8 cellular contexts compared by ENCODE assay signal in genomic region chr5:7897014-7897600, GRCh38. TPM values are rescaled to one million over a fixed set of nuclear protein-coding genes. Genes with fewer than 3 reads are reported as not detected.
DNase-seq lines count a peak whose midpoint lies in the region; ATAC-seq and TF ChIP-seq lines count a peak whose summit lies in the region.

No MANE protein-coding gene starts in this region.

- no peak overlapping the region for H3K27ac ChIP-seq in effector memory CD4-positive, alpha-beta T cell (ENCODE audit: insufficient read depth, low read length, poor library complexity, severe bottlenecking)

- CTCF ChIA-PET in BJ (lab: Yijun Ruan, JAX), result interaction anchor here (0.8 to 1.6 kb wide), 5 partner anchors 9 to 28 kb away, joined by 3 to 6 read pairs (median 3); partner anchors contain the start of genes FASTKD3 and MTRR

- no peaks in the 10 kb centered on the region for H3K9me3 ChIP-seq in effector memory CD4-positive, alpha-beta T cell (ENCODE audit: control insufficient read depth, low read length)

- no peak overlapping the region for H3K4me3 ChIP-seq in BJ (ENCODE audit: low read depth, low read length)
- no peak overlapping the region for H3K4me3 ChIP-seq in effector memory CD4-positive, alpha-beta T cell (ENCODE audit: insufficient read depth, low read depth, low read length, poor library complexity, severe bottlenecking)

- no peaks in the 10 kb centered on the region for H3K4me1 ChIP-seq in effector memory CD4-positive, alpha-beta T cell (ENCODE audit: control insufficient read depth, insufficient read depth, low read length, poor library complexity, severe bottlenecking)

- H3K36me3 ChIP-seq in BJ (ENCODE audit: control insufficient read depth, insufficient read depth, low read length), result peaks cover 13% of the 10 kb centered on the region
- peaks cover 92% of the 10 kb centered on the region for H3K36me3 ChIP-seq in effector memory CD4-positive, alpha-beta T cell (ENCODE audit: control insufficient read depth, insufficient read depth, low read length)

- peaks cover 10% of the 10 kb centered on the region for H3K4me1 Mint-ChIP-seq in activated naive CD8-positive, alpha-beta T cell treated with anti-CD3 and anti-CD28 coated beads for 36 hours
- H3K4me1 Mint-ChIP-seq in mesothelial cell of epicardium, result no peaks in the 10 kb centered on the region

- H3K36me3 Mint-ChIP-seq in activated naive CD8-positive, alpha-beta T cell treated with anti-CD3 and anti-CD28 coated beads for 36 hours, result peaks cover 61% of the 10 kb centered on the region
- peaks cover 59% of the 10 kb centered on the region for H3K36me3 Mint-ChIP-seq in mesothelial cell of epicardium

- TF ChIP-seq CTCF in BJ (IDR thresholded peaks at IDR 0.05; ENCODE audit: insufficient read depth, low read depth, low read length), result peak; percentile 40; the same call in 1 of the 2 replicates
- TF ChIP-seq CTCF in mesothelial cell of epicardium (IDR thresholded peaks at IDR 0.05; ENCODE audit: unreplicated experiment), result peak; percentile 20

- DNase-seq in BJ (ENCODE audit: low read depth) (no peak), NCI-H2171 (lab: John Stamatoyannopoulos, UW) (peak; percentile 23), mesothelial cell of epicardium (ENCODE audit: low spot score in 2 of 2, unreplicated experiment in 2 of 2) (no peak), dedifferentiated amniotic fluid mesenchymal stem cell (ENCODE audit: extremely low spot score) (no peak)
- peak; percentile 10 for DNase-seq in activated naive CD8-positive, alpha-beta T cell treated with anti-CD3 and anti-CD28 coated beads for 36 hours
- DNase-seq in effector memory CD4-positive, alpha-beta T cell, result no peak

- H3K27me3 Mint-ChIP-seq in activated naive CD8-positive, alpha-beta T cell treated with anti-CD3 and anti-CD28 coated beads for 36 hours, result no peaks in the 10 kb centered on the region
- no peaks in the 10 kb centered on the region for H3K27me3 Mint-ChIP-seq in mesothelial cell of epicardium (ENCODE audit: low read depth)

- no peak overlapping the region for H3K4me3 Mint-ChIP-seq in activated naive CD8-positive, alpha-beta T cell treated with anti-CD3 and anti-CD28 coated beads for 36 hours
- no peak overlapping the region for H3K4me3 Mint-ChIP-seq in mesothelial cell of epicardium

- H3K9me3 Mint-ChIP-seq in activated naive CD8-positive, alpha-beta T cell treated with anti-CD3 and anti-CD28 coated beads for 36 hours, result no peaks in the 10 kb centered on the region
- H3K9me3 Mint-ChIP-seq in mesothelial cell of epicardium, result no peaks in the 10 kb centered on the region

- H3K27ac Mint-ChIP-seq in activated naive CD8-positive, alpha-beta T cell treated with anti-CD3 and anti-CD28 coated beads for 36 hours, result no peak overlapping the region
- H3K27ac Mint-ChIP-seq in mesothelial cell of epicardium, result no peak overlapping the region

- no peaks in the 10 kb centered on the region for H3K27me3 ChIP-seq in BJ (ENCODE audit: control insufficient read depth, insufficient read depth, low read length)
- no peaks in the 10 kb centered on the region for H3K27me3 ChIP-seq in effector memory CD4-positive, alpha-beta T cell (replicated peaks; ENCODE audit: control insufficient read depth, insufficient read depth, low read length, poor library complexity, severe bottlenecking)

- ATAC-seq in GM19035 (IDR thresholded peaks at IDR 0.05; ENCODE audit: unreplicated experiment) (peak; percentile 71), GM18873 (IDR thresholded peaks at IDR 0.05; ENCODE audit: low FRiP score, unreplicated experiment) (no peak)

- POLR2A ChIA-PET in BJ (lab: Charles Lee), result no interaction called here

RNA-seq across cellular contexts. Expression of gene MTRR, which starts 28.2 kb away (rescaled TPM):
- polyA plus RNA-seq in BJ (2011; rRNA removed), result 58.6 and 65.4 TPM in 2 replicates
- polyA minus RNA-seq in BJ (2011; rRNA and poly(A)+ RNA removed), result 32.1 and 66.0 TPM in 2 replicates
- total RNA-seq in activated naive CD8-positive, alpha-beta T cell treated with anti-CD3 and anti-CD28 coated beads for 36 hours, result 10 to 100 TPM; 54.1 to 67.2 TPM
- 40.5 to 44.1 TPM (median 40.7 TPM) in 3 replicates for total RNA-seq in mesothelial cell of epicardium

RNA-seq across cellular contexts. Expression of gene FASTKD3, which starts 28.3 kb away (rescaled TPM):
- 5.6 and 9.2 TPM in 2 replicates for polyA plus RNA-seq in BJ (2011; rRNA removed)
- 1.7 and 3.0 TPM in 2 replicates for polyA minus RNA-seq in BJ (2011; rRNA and poly(A)+ RNA removed)
- 10 to 100 TPM; 23.3 to 23.6 TPM for total RNA-seq in activated naive CD8-positive, alpha-beta T cell treated with anti-CD3 and anti-CD28 coated beads for 36 hours
- 9.4 to 10.6 TPM (median 10.3 TPM) in 3 replicates for total RNA-seq in mesothelial cell of epicardium

RNA-seq across cellular contexts. Expression of gene CFAP90, which starts 46.2 kb away (rescaled TPM):
- 0.10 TPM in 1 of 2 replicates, not detected in the other for polyA plus RNA-seq in BJ (2011; rRNA removed)
- polyA minus RNA-seq in BJ (2011; rRNA and poly(A)+ RNA removed), result not detected in 2 replicates
- total RNA-seq in activated naive CD8-positive, alpha-beta T cell treated with anti-CD3 and anti-CD28 coated beads for 36 hours, result not detected
- 0.35 to 1.3 TPM (median 0.85 TPM) in 3 replicates for total RNA-seq in mesothelial cell of epicardium

Comparison
In these comparisons a context has a peak if more than half of its experiments do, and no peak if none do; other contexts are left out.
1. DNase-seq: peak in NCI-H2171 (single experiment) and activated naive CD8-positive, alpha-beta T cell treated with anti-CD3 and anti-CD28 coated beads for 36 hours (single experiment); none in BJ (single experiment), mesothelial cell of epicardium (0 of 2), dedifferentiated amniotic fluid mesenchymal stem cell (single experiment) and effector memory CD4-positive, alpha-beta T cell (0 of 3).